In the genomic region with DNA sequence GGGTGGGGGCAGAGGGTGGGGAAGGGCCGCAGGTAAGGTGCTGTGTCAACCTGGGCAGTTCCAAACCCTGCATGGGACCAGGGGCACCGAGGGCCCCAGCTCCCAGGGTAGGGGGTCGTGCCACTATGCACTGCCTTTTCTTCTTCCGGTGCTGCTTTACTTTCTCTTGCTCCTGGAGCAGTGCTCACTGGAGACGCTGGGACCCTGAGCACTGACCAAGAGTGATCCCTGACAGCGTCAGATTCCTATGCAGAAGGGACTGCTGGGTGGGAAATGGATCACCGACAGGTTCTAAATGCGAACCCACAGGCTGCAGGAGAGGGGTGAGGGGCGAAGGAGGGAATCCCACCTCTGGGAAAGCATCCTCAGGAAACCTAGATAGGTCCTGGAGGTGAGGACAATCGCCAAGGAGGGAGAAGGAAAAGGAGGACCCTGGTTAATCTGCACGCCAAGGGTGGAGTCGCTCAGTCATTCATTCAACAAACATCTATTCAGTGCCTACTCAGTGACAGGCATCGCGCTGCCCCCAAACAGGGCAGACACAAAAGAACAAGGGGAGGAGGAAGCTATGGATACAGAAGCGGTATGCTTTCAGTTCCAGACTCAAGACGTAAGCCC, we compare ENCODE assay signal across 8 cellular contexts.
A peak's percentile ranks its signal among the peaks of the same experiment; 100 is the strongest.
DNase-seq lines count a peak whose midpoint lies in the region; ATAC-seq, FAIRE-seq and TF ChIP-seq lines count a peak whose summit lies in the region.

No MANE protein-coding gene starts in this region.

- no TSS peak for BruUV-seq in GM12878 (replicated peaks; lab: Mats Ljungman, UMichigan)

- H3K27ac ChIP-seq in GM12878 (ENCODE audit: control insufficient read depth, insufficient read depth) = no peak overlapping the region
- peak overlapping the region; percentile 24 for H3K27ac ChIP-seq in lower lobe of right lung

- DNase-seq in natural killer cell treated with Interleukin-12 subunit alpha and Interleukin-12 subunit beta and Interleukin-15 and Interleukin-18, amount 100 ng/mL, for 72 hours (ENCODE audit: low spot score) = no peak
- DNase-seq in natural killer cell (no peak), GM12878 (ENCODE audit: low read depth, low spot score) (no peak), lower lobe of right lung (no peak), urothelium cell line (ENCODE audit: low spot score) (no peak), occipital lobe (lab: John Stamatoyannopoulos, UW) (no peak), kidney tubule cell (ENCODE audit: low spot score) (no peak)

- no peaks in the 10 kb centered on the region for H3K36me3 ChIP-seq in GM12878 (ENCODE audit: control insufficient read depth in 2 of 2, insufficient read depth in 2 of 2, low read length in 1 of 2)
- no peaks in the 10 kb centered on the region for H3K36me3 ChIP-seq in lower lobe of right lung

- H3K27me3 Mint-ChIP-seq in natural killer cell treated with Interleukin-12 subunit alpha and Interleukin-12 subunit beta and Interleukin-15 and Interleukin-18, amount 100 ng/mL, for 72 hours = peaks cover 42 to 58% of the 10 kb centered on the region in 2 donors
- peaks cover 40 to 52% of the 10 kb centered on the region in 2 donors for H3K27me3 Mint-ChIP-seq in natural killer cell (ENCODE audit: low read depth in 2 of 2)

- in situ Hi-C loops in GM12878 (cut with MboI) = no loop called here

- CTCF ChIA-PET in GM12878 (lab: Yijun Ruan, JAX) = interaction anchor here (0.9 to 3.0 kb wide), 6 partner anchors 13 to 67 kb away, joined by 3 to 12 read pairs (median 4); no protein-coding TSS in a partner anchor

- RAD21 ChIA-PET in GM12878 (lab: Charles Lee; ENCODE audit: unreplicated experiment) = interaction anchor here (1.5 to 4.1 kb wide), 6 partner anchors 13 to 135 kb away, joined by 3 to 28 read pairs (median 10); no protein-coding TSS in a partner anchor

- no peak for TF ChIP-seq CTCF in natural killer cell (IDR thresholded peaks at IDR 0.05)
- no peak for TF ChIP-seq CTCF in GM12878 (IDR thresholded peaks at IDR 0.05 in 2 of 3, conservative IDR thresholded peaks at IDR 0.05 in 1 of 3; ENCODE audit: control insufficient read depth in 2 of 3, extremely low read depth in 1 of 3, insufficient read depth in 1 of 3, low read depth in 3 of 3, low read length in 3 of 3)
- no peak for TF ChIP-seq CTCF in lower lobe of right lung (IDR thresholded peaks at IDR 0.05)

- H3K79me2 ChIP-seq in GM12878 (ENCODE audit: control insufficient read depth, insufficient read depth, low read length) = no peaks in the 10 kb centered on the region

- H3K4me1 Mint-ChIP-seq in natural killer cell treated with Interleukin-12 subunit alpha and Interleukin-12 subunit beta and Interleukin-15 and Interleukin-18, amount 100 ng/mL, for 72 hours (ENCODE audit: low read depth in 2 of 2) = peaks cover 4 to 8% of the 10 kb centered on the region in 2 donors
- H3K4me1 Mint-ChIP-seq in natural killer cell = peaks cover 6 to 16% of the 10 kb centered on the region in 2 donors

- H2AFZ ChIP-seq in GM12878 (ENCODE audit: control insufficient read depth, low read depth, low read length) = no peak overlapping the region

- no peaks in the 10 kb centered on the region; a peak in 2 of 4 replicates for H3K27me3 ChIP-seq in GM12878 (replicated peaks in 1 of 2; ENCODE audit: control insufficient read depth in 2 of 2, insufficient read depth in 2 of 2, low read length in 1 of 2)
- peaks cover 31% of the 10 kb centered on the region for H3K27me3 ChIP-seq in lower lobe of right lung (ENCODE audit: low read depth)

- H3K4me2 ChIP-seq in GM12878 (ENCODE audit: control insufficient read depth, insufficient read depth) = no peak overlapping the region

- no peaks in the 10 kb centered on the region; the same call in 2 of the 3 replicates for H3K9me3 ChIP-seq in GM12878 (replicated peaks; ENCODE audit: control insufficient read depth, insufficient read depth, low read length)
- no peaks in the 10 kb centered on the region for H3K9me3 ChIP-seq in lower lobe of right lung

- WGBS in GM12878 (ENCODE audit: insufficient coverage, insufficient replicate concordance, low lambda C conversion rate, missing lambda C conversion rate) = 50% methylated on average over 15 of the region's 16 CpGs

- no peak overlapping the region for H3K27ac Mint-ChIP-seq in natural killer cell treated with Interleukin-12 subunit alpha and Interleukin-12 subunit beta and Interleukin-15 and Interleukin-18, amount 100 ng/mL, for 72 hours
- no peak overlapping the region for H3K27ac Mint-ChIP-seq in natural killer cell

- no peak for TF ChIP-seq EP300 in GM12878 (IDR thresholded peaks at IDR 0.05; ENCODE audit: borderline replicate concordance in 1 of 2, control insufficient read depth in 1 of 2, low read depth in 2 of 2, low read length in 2 of 2)

- no peaks in the 10 kb centered on the region for H3K4me1 ChIP-seq in GM12878 (ENCODE audit: control insufficient read depth, insufficient read depth, low read length)
- peaks cover 22% of the 10 kb centered on the region for H3K4me1 ChIP-seq in lower lobe of right lung

- TF ChIP-seq RAD21 in GM12878 (IDR thresholded peaks at IDR 0.05; ENCODE audit: insufficient read depth, low read depth, low read length) = no peak

- SMC1A ChIA-PET in GM12878 (lab: Charles Lee; ENCODE audit: uncharacterized antibody, unreplicated experiment) = interaction anchor here (1.0 to 5.2 kb wide), 9 partner anchors 13 to 136 kb away, joined by 3 to 45 read pairs (median 5); no protein-coding TSS in a partner anchor

- H3K36me3 Mint-ChIP-seq in natural killer cell treated with Interleukin-12 subunit alpha and Interleukin-12 subunit beta and Interleukin-15 and Interleukin-18, amount 100 ng/mL, for 72 hours = no peaks in the 10 kb centered on the region
- H3K36me3 Mint-ChIP-seq in natural killer cell = no peaks in the 10 kb centered on the region

- no peak overlapping the region for H3K4me3 ChIP-seq in GM12878
- peak overlapping the region; percentile 67 for H3K4me3 ChIP-seq in lower lobe of right lung

- intact Hi-C loops in natural killer cell (cut with micrococcal nuclease) (no loop called here), GM12878 (cut with micrococcal nuclease; ENCODE audit: unreplicated experiment) (loop anchor here (2.0 kb wide), 1 partner anchor 30 kb away; no protein-coding TSS in a partner anchor), lower lobe of right lung (cut with DNase I) (no loop called here)

- no peak for FAIRE-seq in GM12878 (lab: Jason Lieb, UNC)
- FAIRE-seq in urothelium cell line (lab: Jason Lieb, UNC) = peak; percentile 77

- peak overlapping the region; percentile 43 for H3K4me3 Mint-ChIP-seq in natural killer cell treated with Interleukin-12 subunit alpha and Interleukin-12 subunit beta and Interleukin-15 and Interleukin-18, amount 100 ng/mL, for 72 hours
- H3K4me3 Mint-ChIP-seq in natural killer cell = no peak overlapping the region

- no peak for ATAC-seq in natural killer cell treated with Interleukin-12 subunit alpha and Interleukin-12 subunit beta and Interleukin-15 and Interleukin-18, amount 100 ng/mL, for 72 hours
- no peak for ATAC-seq in natural killer cell
- ATAC-seq in GM12878 = peak; percentile 2; the same call in 2 of the 3 replicates
- ATAC-seq in lower lobe of right lung = no peak
- ATAC-seq in HG02981 (IDR thresholded peaks at IDR 0.05; ENCODE audit: unreplicated experiment) = no peak

- no peaks in the 10 kb centered on the region for H4K20me1 ChIP-seq in GM12878 (ENCODE audit: control insufficient read depth, insufficient read depth)

- no peaks in the 10 kb centered on the region for H3K9me3 Mint-ChIP-seq in natural killer cell treated with Interleukin-12 subunit alpha and Interleukin-12 subunit beta and Interleukin-15 and Interleukin-18, amount 100 ng/mL, for 72 hours
- no peaks in the 10 kb centered on the region for H3K9me3 Mint-ChIP-seq in natural killer cell

- POLR2A ChIA-PET in GM12878 (lab: Charles Lee) = interaction anchor here (0.9 to 2.5 kb wide), 6 partner anchors 11 to 641 kb away, joined by 4 to 52 read pairs (median 8); a partner anchor contains a TSS

- no peak overlapping the region for H3K9ac ChIP-seq in GM12878 (ENCODE audit: control insufficient read depth, insufficient read depth, low read length)

- TF ChIP-seq POLR2A in GM12878 (IDR thresholded peaks at IDR 0.05; ENCODE audit: low read depth, low read length) = no peak

TF ChIP-seq in GM12878, 131 proteins besides CTCF, POLR2A, EP300 and RAD21 (continues in another document):
- no peak for TF ChIP-seq KAT2A (conservative IDR thresholded peaks at IDR 0.05; ENCODE audit: control insufficient read depth, low read depth, low read length)
- no peak for TF ChIP-seq RCOR1 (conservative IDR thresholded peaks at IDR 0.05; ENCODE audit: low read depth, low read length)
- no peak for TF ChIP-seq NRF1 (conservative IDR thresholded peaks at IDR 0.05; ENCODE audit: low read depth, low read length)
- TF ChIP-seq, protein P1, sequence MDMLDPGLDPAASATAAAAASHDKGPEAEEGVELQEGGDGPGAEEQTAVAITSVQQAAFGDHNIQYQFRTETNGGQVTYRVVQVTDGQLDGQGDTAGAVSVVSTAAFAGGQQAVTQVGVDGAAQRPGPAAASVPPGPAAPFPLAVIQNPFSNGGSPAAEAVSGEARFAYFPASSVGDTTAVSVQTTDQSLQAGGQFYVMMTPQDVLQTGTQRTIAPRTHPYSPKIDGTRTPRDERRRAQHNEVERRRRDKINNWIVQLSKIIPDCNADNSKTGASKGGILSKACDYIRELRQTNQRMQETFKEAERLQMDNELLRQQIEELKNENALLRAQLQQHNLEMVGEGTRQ (IDR thresholded peaks at IDR 0.05; ENCODE audit: borderline replicate concordance, low read depth, low read length) = no peak
- TF ChIP-seq, protein P2, sequence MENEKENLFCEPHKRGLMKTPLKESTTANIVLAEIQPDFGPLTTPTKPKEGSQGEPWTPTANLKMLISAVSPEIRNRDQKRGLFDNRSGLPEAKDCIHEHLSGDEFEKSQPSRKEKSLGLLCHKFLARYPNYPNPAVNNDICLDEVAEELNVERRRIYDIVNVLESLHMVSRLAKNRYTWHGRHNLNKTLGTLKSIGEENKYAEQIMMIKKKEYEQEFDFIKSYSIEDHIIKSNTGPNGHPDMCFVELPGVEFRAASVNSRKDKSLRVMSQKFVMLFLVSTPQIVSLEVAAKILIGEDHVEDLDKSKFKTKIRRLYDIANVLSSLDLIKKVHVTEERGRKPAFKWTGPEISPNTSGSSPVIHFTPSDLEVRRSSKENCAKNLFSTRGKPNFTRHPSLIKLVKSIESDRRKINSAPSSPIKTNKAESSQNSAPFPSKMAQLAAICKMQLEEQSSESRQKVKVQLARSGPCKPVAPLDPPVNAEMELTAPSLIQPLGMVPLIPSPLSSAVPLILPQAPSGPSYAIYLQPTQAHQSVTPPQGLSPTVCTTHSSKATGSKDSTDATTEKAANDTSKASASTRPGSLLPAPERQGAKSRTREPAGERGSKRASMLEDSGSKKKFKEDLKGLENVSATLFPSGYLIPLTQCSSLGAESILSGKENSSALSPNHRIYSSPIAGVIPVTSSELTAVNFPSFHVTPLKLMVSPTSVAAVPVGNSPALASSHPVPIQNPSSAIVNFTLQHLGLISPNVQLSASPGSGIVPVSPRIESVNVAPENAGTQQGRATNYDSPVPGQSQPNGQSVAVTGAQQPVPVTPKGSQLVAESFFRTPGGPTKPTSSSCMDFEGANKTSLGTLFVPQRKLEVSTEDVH (IDR thresholded peaks at IDR 0.05; ENCODE audit: low read depth, partially characterized antibody) = no peak
